In genomic region chr13:72151241-72151640, GRCh38 we compare ENCODE assay signal across 17 cellular contexts.
DNase-seq lines count a peak whose midpoint lies in the region; ATAC-seq and TF ChIP-seq lines count a peak whose summit lies in the region.
"Had no signal": no experiment of that assay in that cellular context is flagged by ENCODE, and none has a peak within 500 bp of the region (broad histone marks: within the 10 kb centered on the region; RNA-seq: fewer than 3 reads in every experiment).

No MANE protein-coding gene starts in this region.

- no peak for TF ChIP-seq CTCF in MCF 10A (IDR thresholded peaks at IDR 0.05; ENCODE audit: unreplicated experiment)
- no peak for TF ChIP-seq CTCF in breast epithelium (IDR thresholded peaks at IDR 0.05)
- no peak for TF ChIP-seq CTCF in astrocyte of the cerebellum (IDR thresholded peaks at IDR 0.05; ENCODE audit: low read depth, low read length, missing control alignments)
- TF ChIP-seq CTCF in fibroblast of villous mesenchyme (IDR thresholded peaks at IDR 0.05; ENCODE audit: insufficient read depth, low read depth, low read length): no peak
- no peak for TF ChIP-seq CTCF in glutamatergic neuron (IDR thresholded peaks at IDR 0.05; ENCODE audit: partially characterized antibody, unreplicated experiment)
- TF ChIP-seq CTCF in gastrocnemius medialis (IDR thresholded peaks at IDR 0.05 in 4 of 5, conservative IDR thresholded peaks at IDR 0.05 in 1 of 5): no peak

- H3K27ac Mint-ChIP-seq in MCF 10A (ENCODE audit: low read depth, unreplicated experiment): peak overlapping the region; percentile 43
- H3K27ac Mint-ChIP-seq in glutamatergic neuron (ENCODE audit: unreplicated experiment): no peak overlapping the region
- H3K27ac Mint-ChIP-seq: activated naive CD4-positive, alpha-beta T cell treated with anti-CD3 and anti-CD28 coated beads for 36 hours; CD8-positive, alpha-beta memory T cell; naive thymus-derived CD8-positive, alpha-beta T cell; progenitor cell of endocrine pancreas; stimulated activated effector memory CD8-positive, alpha-beta T cell treated with anti-CD3 and anti-CD28 coated beads, Interleukin-12 subunit alpha, Interleukin-12 subunit beta, amount 100 ng/mL, for 72 hours had no signal

- DNase-seq in MCF 10A (ENCODE audit: unreplicated experiment) (no peak), breast epithelium (ENCODE audit: low spot score in 2 of 2) (no peak), astrocyte of the cerebellum (ENCODE audit: low read depth) (peak; percentile 42), fibroblast of villous mesenchyme (ENCODE audit: low read depth) (peak; percentile 44), glutamatergic neuron (no peak), gastrocnemius medialis (no peak), NCI-H748 treated with DMSO at 0.1 percent for 48 hours (lab: John Stamatoyannopoulos, UW) (no peak)
- DNase-seq: activated naive CD4-positive, alpha-beta T cell treated with anti-CD3 and anti-CD28 coated beads for 36 hours; CD8-positive, alpha-beta memory T cell; lower lobe of right lung; naive thymus-derived CD8-positive, alpha-beta T cell; T-helper 9 cell; thyroid gland had no signal

- H3K27me3 ChIP-seq in breast epithelium: no peaks in the 10 kb centered on the region
- no peaks in the 10 kb centered on the region for H3K27me3 ChIP-seq in gastrocnemius medialis
- H3K27me3 ChIP-seq: thyroid gland had no signal

- no peaks in the 10 kb centered on the region for H3K36me3 Mint-ChIP-seq in MCF 10A (ENCODE audit: insufficient read depth, unreplicated experiment)
- H3K36me3 Mint-ChIP-seq in glutamatergic neuron (ENCODE audit: unreplicated experiment): no peaks in the 10 kb centered on the region
- H3K36me3 Mint-ChIP-seq: CD8-positive, alpha-beta memory T cell; naive thymus-derived CD8-positive, alpha-beta T cell; stimulated activated effector memory CD8-positive, alpha-beta T cell treated with anti-CD3 and anti-CD28 coated beads, Interleukin-12 subunit alpha, Interleukin-12 subunit beta, amount 100 ng/mL, for 72 hours had no signal

- BruUV-seq in MCF 10A (replicated peaks; lab: Mats Ljungman, UMichigan): no TSS peak

- in situ Hi-C loops in astrocyte of the cerebellum (cut with HindIII; ENCODE audit: low sequenced_read_pairs): no loop called here
- in situ Hi-C loops in gastrocnemius medialis (cut with MboI; ENCODE audit: low sequenced_read_pairs in 4 of 4): no loop called here

- POLR2A ChIA-PET in MCF 10A (lab: Yijun Ruan, JAX): interaction anchor here (1.0 to 1.3 kb wide), 3 partner anchors 9 to 21 kb away, joined by 3 to 5 read pairs (median 4); no protein-coding TSS in a partner anchor

- H3K4me1 Mint-ChIP-seq in MCF 10A (ENCODE audit: insufficient read depth, unreplicated experiment) (peaks cover 19% of the 10 kb centered on the region), glutamatergic neuron (ENCODE audit: low read depth, unreplicated experiment) (no peaks in the 10 kb centered on the region)
- H3K4me1 Mint-ChIP-seq: CD8-positive, alpha-beta memory T cell; naive thymus-derived CD8-positive, alpha-beta T cell; stimulated activated effector memory CD8-positive, alpha-beta T cell treated with anti-CD3 and anti-CD28 coated beads, Interleukin-12 subunit alpha, Interleukin-12 subunit beta, amount 100 ng/mL, for 72 hours had no signal

- intact Hi-C loops in MCF 10A (cut with micrococcal nuclease) (no loop called here), breast epithelium (cut with DNase I; ENCODE audit: low total_unique reads) (no loop called here), gastrocnemius medialis (cut with DNase I; ENCODE audit: low total_unique reads) (no loop called here)

- no peaks in the 10 kb centered on the region for H3K9me3 ChIP-seq in breast epithelium
- no peaks in the 10 kb centered on the region for H3K9me3 ChIP-seq in gastrocnemius medialis
- H3K9me3 ChIP-seq: lower lobe of right lung, thyroid gland had no signal

- H3K36me3 ChIP-seq in breast epithelium (no peaks in the 10 kb centered on the region), gastrocnemius medialis (no peaks in the 10 kb centered on the region)
- H3K36me3 ChIP-seq: lower lobe of right lung, thyroid gland had no signal

- CTCF ChIA-PET in MCF 10A (lab: Yijun Ruan, JAX): interaction anchor here (1.0 kb wide), 1 partner anchor 23 kb away, joined by 3 read pairs; no protein-coding TSS in a partner anchor

- H3K27ac ChIP-seq in breast epithelium: no peak overlapping the region
- H3K27ac ChIP-seq in gastrocnemius medialis: no peak overlapping the region
- H3K27ac ChIP-seq: 22Rv1, lower lobe of right lung, thyroid gland had no signal

- H3K4me1 ChIP-seq in breast epithelium (no peaks in the 10 kb centered on the region), gastrocnemius medialis (no peaks in the 10 kb centered on the region)
- H3K4me1 ChIP-seq: lower lobe of right lung had no signal

- ATAC-seq in gastrocnemius medialis (no peak), GM18873 (IDR thresholded peaks at IDR 0.05; ENCODE audit: low FRiP score, unreplicated experiment) (no peak)
- ATAC-seq: lower lobe of right lung; naive thymus-derived CD8-positive, alpha-beta T cell; stimulated activated effector memory CD8-positive, alpha-beta T cell treated with anti-CD3 and anti-CD28 coated beads, Interleukin-12 subunit alpha, Interleukin-12 subunit beta, amount 100 ng/mL, for 72 hours had no signal

- H3K9me3 Mint-ChIP-seq in MCF 10A (ENCODE audit: unreplicated experiment) (no peaks in the 10 kb centered on the region), glutamatergic neuron (ENCODE audit: unreplicated experiment) (no peaks in the 10 kb centered on the region)
- H3K9me3 Mint-ChIP-seq: activated naive CD4-positive, alpha-beta T cell treated with anti-CD3 and anti-CD28 coated beads for 36 hours had no signal

- no peak overlapping the region for H3K4me3 ChIP-seq in breast epithelium
- H3K4me3 ChIP-seq in astrocyte of the cerebellum (ENCODE audit: low read depth, low read length): no peak overlapping the region
- no peak overlapping the region for H3K4me3 ChIP-seq in fibroblast of villous mesenchyme (ENCODE audit: low read depth, low read length)
- no peak overlapping the region for H3K4me3 ChIP-seq in gastrocnemius medialis
- H3K4me3 ChIP-seq: lower lobe of right lung, thyroid gland had no signal

- H3K4me3 Mint-ChIP-seq in MCF 10A (ENCODE audit: unreplicated experiment) (no peak overlapping the region), glutamatergic neuron (ENCODE audit: unreplicated experiment) (no peak overlapping the region)
- H3K4me3 Mint-ChIP-seq: activated naive CD4-positive, alpha-beta T cell treated with anti-CD3 and anti-CD28 coated beads for 36 hours; CD8-positive, alpha-beta memory T cell; naive thymus-derived CD8-positive, alpha-beta T cell; stimulated activated effector memory CD8-positive, alpha-beta T cell treated with anti-CD3 and anti-CD28 coated beads, Interleukin-12 subunit alpha, Interleukin-12 subunit beta, amount 100 ng/mL, for 72 hours had no signal

- no peaks in the 10 kb centered on the region for H3K27me3 Mint-ChIP-seq in MCF 10A (ENCODE audit: insufficient read depth, unreplicated experiment)
- no peaks in the 10 kb centered on the region for H3K27me3 Mint-ChIP-seq in glutamatergic neuron (ENCODE audit: unreplicated experiment)
- H3K27me3 Mint-ChIP-seq: CD8-positive, alpha-beta memory T cell; naive thymus-derived CD8-positive, alpha-beta T cell; progenitor cell of endocrine pancreas had no signal

- TF ChIP-seq POLR2A in breast epithelium (IDR thresholded peaks at IDR 0.05): no peak
- TF ChIP-seq POLR2A in gastrocnemius medialis (IDR thresholded peaks at IDR 0.05): no peak

Comparison
In these comparisons a context has a peak if more than half of its experiments do, and no peak if none do; other contexts are left out.
1. DNase-seq: peak in astrocyte of the cerebellum (single experiment) and fibroblast of villous mesenchyme (single experiment); none in MCF 10A (single experiment), breast epithelium (0 of 2), glutamatergic neuron (single experiment), gastrocnemius medialis (0 of 2) and NCI-H748 treated with DMSO at 0.1 percent for 48 hours (single experiment).